In genomic region chr4:168930413-168931196, GRCh38 we compare ENCODE assay signal across 17 cellular contexts.
"Had no signal": no experiment of that assay in that cellular context is flagged by ENCODE, and none has a peak within 500 bp of the region (broad histone marks: within the 10 kb centered on the region; RNA-seq: fewer than 3 reads in every experiment).

No MANE protein-coding gene starts in this region.

- H3K9me3 ChIP-seq: testis had no signal

- H3K27me3 ChIP-seq: brain microvascular endothelial cell, gastrocnemius medialis, stomach, testis had no signal

- ATAC-seq: T-helper 17 cell, WTC11 had no signal

- FAIRE-seq: TTC549 had no signal

- DNase-seq: activated CD4-positive, alpha-beta T cell treated with anti-CD3 and anti-CD28 coated beads, Interleukin-2, amount 10 ng/mL, durations not matched to agents 24 days and 14 days; activated naive CD8-positive, alpha-beta T cell treated with anti-CD3 and anti-CD28 coated beads for 36 hours; amygdala; brain microvascular endothelial cell; cerebellar nuclear complex; effector memory CD4-positive, alpha-beta T cell; gastrocnemius medialis; hypothalamus; kidney glomerular epithelial cell; lower lobe of right lung; stimulated activated CD4-positive, alpha-beta T cell treated with anti-CD3 and anti-CD28 coated beads, Interleukin-12 subunit alpha, Interleukin-12 subunit beta, amount 100 ng/mL, for 4 hours; stimulated activated CD4-positive, alpha-beta T cell treated with anti-CD3 and anti-CD28 coated beads, Interleukin-2, amount 100 ng/mL, for 24 hours; stomach; T-helper 17 cell; testis had no signal

- H3K4me1 ChIP-seq: gastrocnemius medialis, lower lobe of right lung, testis had no signal

- H3K4me3 ChIP-seq: gastrocnemius medialis, lower lobe of right lung, stomach, testis had no signal

- H3K27ac ChIP-seq: brain microvascular endothelial cell, gastrocnemius medialis, lower lobe of right lung, stomach, testis had no signal
